ENCODE assay signal across 2 cellular contexts in the genomic region with DNA sequence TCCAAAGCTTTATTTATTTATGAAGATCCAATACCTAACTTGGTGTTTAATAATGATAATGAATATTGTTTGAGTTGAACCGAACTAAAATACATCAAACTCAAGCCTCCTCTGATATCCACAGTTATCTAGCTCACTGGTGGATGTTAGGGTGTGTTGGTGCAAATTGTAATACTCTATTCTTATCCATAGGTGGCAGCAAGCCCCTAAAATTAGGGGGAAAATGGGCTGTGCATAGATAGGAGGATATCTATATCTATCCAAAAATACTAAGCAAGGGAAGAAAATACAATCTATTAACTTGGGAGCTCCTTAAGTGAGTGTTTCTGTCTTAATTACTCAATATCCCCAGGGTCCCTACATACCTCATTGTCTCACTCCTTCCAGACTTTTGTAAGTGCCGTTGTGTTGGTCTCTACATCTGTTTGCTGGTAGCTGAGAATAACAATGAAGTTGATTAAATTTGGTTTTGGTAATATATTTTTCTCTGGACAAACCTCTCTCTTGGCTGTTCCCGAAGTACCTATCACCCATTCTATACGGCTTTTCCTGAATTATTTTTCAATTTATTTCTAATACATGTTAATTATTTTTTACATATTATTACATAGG.
TF ChIP-seq lines count a peak whose summit lies in the region.

No MANE protein-coding gene starts in this region.

TF ChIP-seq in GM23338, 12 proteins besides CTCF, POLR2A, EP300 and RAD21 (continues in another document):
- TF ChIP-seq, protein P1, sequence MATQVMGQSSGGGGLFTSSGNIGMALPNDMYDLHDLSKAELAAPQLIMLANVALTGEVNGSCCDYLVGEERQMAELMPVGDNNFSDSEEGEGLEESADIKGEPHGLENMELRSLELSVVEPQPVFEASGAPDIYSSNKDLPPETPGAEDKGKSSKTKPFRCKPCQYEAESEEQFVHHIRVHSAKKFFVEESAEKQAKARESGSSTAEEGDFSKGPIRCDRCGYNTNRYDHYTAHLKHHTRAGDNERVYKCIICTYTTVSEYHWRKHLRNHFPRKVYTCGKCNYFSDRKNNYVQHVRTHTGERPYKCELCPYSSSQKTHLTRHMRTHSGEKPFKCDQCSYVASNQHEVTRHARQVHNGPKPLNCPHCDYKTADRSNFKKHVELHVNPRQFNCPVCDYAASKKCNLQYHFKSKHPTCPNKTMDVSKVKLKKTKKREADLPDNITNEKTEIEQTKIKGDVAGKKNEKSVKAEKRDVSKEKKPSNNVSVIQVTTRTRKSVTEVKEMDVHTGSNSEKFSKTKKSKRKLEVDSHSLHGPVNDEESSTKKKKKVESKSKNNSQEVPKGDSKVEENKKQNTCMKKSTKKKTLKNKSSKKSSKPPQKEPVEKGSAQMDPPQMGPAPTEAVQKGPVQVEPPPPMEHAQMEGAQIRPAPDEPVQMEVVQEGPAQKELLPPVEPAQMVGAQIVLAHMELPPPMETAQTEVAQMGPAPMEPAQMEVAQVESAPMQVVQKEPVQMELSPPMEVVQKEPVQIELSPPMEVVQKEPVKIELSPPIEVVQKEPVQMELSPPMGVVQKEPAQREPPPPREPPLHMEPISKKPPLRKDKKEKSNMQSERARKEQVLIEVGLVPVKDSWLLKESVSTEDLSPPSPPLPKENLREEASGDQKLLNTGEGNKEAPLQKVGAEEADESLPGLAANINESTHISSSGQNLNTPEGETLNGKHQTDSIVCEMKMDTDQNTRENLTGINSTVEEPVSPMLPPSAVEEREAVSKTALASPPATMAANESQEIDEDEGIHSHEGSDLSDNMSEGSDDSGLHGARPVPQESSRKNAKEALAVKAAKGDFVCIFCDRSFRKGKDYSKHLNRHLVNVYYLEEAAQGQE (IDR thresholded peaks at IDR 0.05; ENCODE audit: unreplicated experiment), result no peak
- TF ChIP-seq EZH2 (IDR thresholded peaks at IDR 0.05; ENCODE audit: low read depth, unreplicated experiment) (no peak), EZH2phosphoT487 (IDR thresholded peaks at IDR 0.05; ENCODE audit: unreplicated experiment) (no peak), CREB1 (CRISPR knock-in tag; IDR thresholded peaks at IDR 0.05; ENCODE audit: low read depth) (no peak), ETS1 (IDR thresholded peaks at IDR 0.05) (no peak), ZNF331 (CRISPR knock-in tag; IDR thresholded peaks at IDR 0.05; ENCODE audit: low read depth) (no peak), JUNB (IDR thresholded peaks at IDR 0.05; ENCODE audit: unreplicated experiment) (no peak), ZNF114 (CRISPR knock-in tag; IDR thresholded peaks at IDR 0.05) (no peak), STAT1 (IDR thresholded peaks at IDR 0.05; ENCODE audit: unreplicated experiment) (no peak), NANOG (IDR thresholded peaks at IDR 0.05; ENCODE audit: borderline replicate concordance) (no peak), POLR2AphosphoS5 (IDR thresholded peaks at IDR 0.05; ENCODE audit: low read depth) (no peak)

TF ChIP-seq in IMR-90, 13 proteins besides CTCF, POLR2A, EP300 and RAD21:
- TF ChIP-seq CEBPB (IDR thresholded peaks at IDR 0.05; ENCODE audit: low read depth, low read length), result no peak
- peak; percentile 29; the same call in 1 of the 2 replicates for TF ChIP-seq SMC3 (IDR thresholded peaks at IDR 0.05; ENCODE audit: low read depth, low read length)
